In the genomic region with DNA sequence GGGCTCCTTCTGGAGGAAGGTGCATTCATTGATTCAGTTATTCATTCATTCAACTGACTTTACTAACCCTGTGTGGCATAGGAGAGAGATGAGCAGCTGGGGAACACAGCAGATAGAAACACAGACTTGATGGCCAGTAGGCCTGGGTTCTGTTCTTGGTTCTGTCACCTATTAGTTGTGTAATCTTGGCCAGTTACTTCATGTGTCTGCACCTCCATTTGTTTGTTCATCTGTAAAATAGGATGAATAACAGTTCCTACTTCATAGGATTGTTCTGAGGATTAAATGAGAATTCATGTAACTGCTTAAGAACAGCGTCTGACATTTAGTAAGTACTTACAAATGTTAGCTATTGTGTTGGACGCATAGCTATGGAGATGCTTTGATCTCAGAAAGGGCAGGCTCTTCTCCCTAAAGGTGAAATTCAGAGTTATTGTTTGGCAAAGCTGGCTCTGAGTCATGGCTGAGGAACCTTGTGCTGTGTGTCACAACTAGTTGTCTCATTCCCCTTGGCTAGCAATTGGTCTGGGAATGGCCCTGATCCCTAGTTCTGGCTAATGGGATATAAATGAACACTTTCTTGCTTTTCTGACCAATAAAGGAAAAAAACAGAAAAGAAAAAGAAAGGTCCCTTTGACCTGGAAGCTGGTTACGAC, we compare ENCODE assay signal across 15 cellular contexts.
DNase-seq lines count a peak whose midpoint lies in the region; ATAC-seq, FAIRE-seq and TF ChIP-seq lines count a peak whose summit lies in the region.
"Had no signal": no experiment of that assay in that cellular context is flagged by ENCODE, and none has a peak within 500 bp of the region (broad histone marks: within the 10 kb centered on the region; RNA-seq: fewer than 3 reads in every experiment).

No MANE protein-coding gene starts in this region.

- no peaks in the 10 kb centered on the region for H3K9me3 ChIP-seq in adrenal gland (replicated peaks in 1 of 3)
- no peaks in the 10 kb centered on the region for H3K9me3 ChIP-seq in smooth muscle cell (replicated peaks; ENCODE audit: low read depth)
- no peaks in the 10 kb centered on the region for H3K9me3 ChIP-seq in kidney (ENCODE audit: control insufficient read depth in 1 of 2, low read length in 2 of 2)
- H3K9me3 ChIP-seq in left lung, result no peaks in the 10 kb centered on the region

- no peaks in the 10 kb centered on the region for H3F3A ChIP-seq in smooth muscle cell (ENCODE audit: low read depth)

- 40 to 50% (median 43%) methylated on average over 3 of the region's 3 CpGs for WGBS in adrenal gland, 4 donors
- 79% methylated on average over 3 of the region's 3 CpGs for WGBS in smooth muscle cell (ENCODE audit: low lambda C conversion rate)

- no peaks in the 10 kb centered on the region for H3K79me2 ChIP-seq in smooth muscle cell (ENCODE audit: low read depth)

- ATAC-seq in GM18505 (IDR thresholded peaks at IDR 0.05; ENCODE audit: unreplicated experiment) (no peak), left lung (no peak)
- ATAC-seq: sciatic nerve had no signal

- H3K27me3 ChIP-seq in adrenal gland (no peaks in the 10 kb centered on the region), smooth muscle cell (ENCODE audit: low read depth) (no peaks in the 10 kb centered on the region), left lung (no peaks in the 10 kb centered on the region)

- H3K27ac ChIP-seq in adrenal gland, result peak overlapping the region in 3 of 5 donors; percentile 11 to 79 (median 21)
- peak overlapping the region; percentile 47 for H3K27ac ChIP-seq in smooth muscle cell (ENCODE audit: low read depth)
- H3K27ac ChIP-seq in kidney (ENCODE audit: low read depth in 2 of 2, low read length in 2 of 2), result no peak overlapping the region
- H3K27ac ChIP-seq in left lung, result no peak overlapping the region

- H3K4me3 ChIP-seq in adrenal gland (no peak overlapping the region), smooth muscle cell (no peak overlapping the region), kidney (ENCODE audit: low read length in 2 of 2) (no peak overlapping the region), left lung (no peak overlapping the region)

- no peaks in the 10 kb centered on the region for H4K20me1 ChIP-seq in smooth muscle cell (ENCODE audit: low read depth)

- H2AFZ ChIP-seq in smooth muscle cell (ENCODE audit: low read depth), result peak overlapping the region; percentile 20

- H3K9ac ChIP-seq in smooth muscle cell (ENCODE audit: low read depth), result no peak overlapping the region
- H3K9ac ChIP-seq in kidney (ENCODE audit: low read length in 2 of 2), result no peak overlapping the region

- peak overlapping the region; percentile 18 for H3K4me2 ChIP-seq in smooth muscle cell

- TF ChIP-seq CTCF in adrenal gland (IDR thresholded peaks at IDR 0.05) (no peak), smooth muscle cell (IDR thresholded peaks at IDR 0.05; ENCODE audit: borderline replicate concordance, insufficient read depth, poor library complexity, severe bottlenecking) (no peak), kidney (IDR thresholded peaks at IDR 0.05; ENCODE audit: borderline replicate concordance, extremely low read depth, insufficient read depth) (no peak), left lung (IDR thresholded peaks at IDR 0.05) (no peak)

- peaks cover 6 to 18% of the 10 kb centered on the region in 2 donors for H3K4me1 ChIP-seq in adrenal gland (replicated peaks in 1 of 2)
- H3K4me1 ChIP-seq in smooth muscle cell (ENCODE audit: low read depth), result no peaks in the 10 kb centered on the region
- no peaks in the 10 kb centered on the region for H3K4me1 ChIP-seq in kidney (ENCODE audit: control insufficient read depth in 1 of 2, insufficient read depth in 1 of 2, low read depth in 1 of 2, low read length in 2 of 2)
- H3K4me1 ChIP-seq in left lung, result no peaks in the 10 kb centered on the region

- TF ChIP-seq POLR2A in adrenal gland (IDR thresholded peaks at IDR 0.05) (no peak), GM18505 (IDR thresholded peaks at IDR 0.05; ENCODE audit: borderline replicate concordance, extremely low read depth, insufficient read depth, insufficient read length) (no peak)

- no peak for FAIRE-seq in kidney (lab: Jason Lieb, UNC)
- FAIRE-seq: endothelial cell of umbilical vein had no signal

- intact Hi-C loops in adrenal gland (cut with DNase I) (no loop called here), kidney (cut with DNase I) (no loop called here), left lung (cut with DNase I) (no loop called here)

- DNase-seq in ELR (ENCODE audit: low read depth), result peak; percentile 31
- DNase-seq in adrenal gland, result peak; percentile 41 to 82 (median 67)
- DNase-seq in hepatic stellate cell (ENCODE audit: low spot score), result peak; percentile 41
- no peak for DNase-seq in smooth muscle cell (lab: John Stamatoyannopoulos, UW; ENCODE audit: unreplicated experiment)
- no peak for DNase-seq in kidney
- DNase-seq in NCI-H82 (lab: John Stamatoyannopoulos, UW), result no peak
- no peak for DNase-seq in left lung
- DNase-seq: activated effector memory CD4-positive, alpha-beta T cell treated with Interleukin-2 at 50 U/mL for 16 hours; glutamatergic neuron; NCI-H1105; NCI-H69; T1000 had no signal

- H3K36me3 ChIP-seq in adrenal gland (replicated peaks in 1 of 2) (no peaks in the 10 kb centered on the region), smooth muscle cell (ENCODE audit: low read depth) (no peaks in the 10 kb centered on the region), kidney (ENCODE audit: control insufficient read depth in 1 of 2, insufficient read depth in 2 of 2, low read length in 2 of 2) (no peaks in the 10 kb centered on the region), left lung (no peaks in the 10 kb centered on the region)

Comparison
In these comparisons a context has a peak if more than half of its experiments do, and no peak if none do; other contexts are left out.
1. DNase-seq: peak in ELR (single experiment), adrenal gland (7 of 7) and hepatic stellate cell (single experiment); none in smooth muscle cell (single experiment), kidney (single experiment), NCI-H82 (single experiment) and left lung (0 of 2).
2. H3K27ac ChIP-seq: peak in adrenal gland (3 of 5) and smooth muscle cell (single experiment); none in kidney (0 of 2) and left lung (0 of 2).